11 cellular contexts compared by ENCODE assay signal in the genomic region with DNA sequence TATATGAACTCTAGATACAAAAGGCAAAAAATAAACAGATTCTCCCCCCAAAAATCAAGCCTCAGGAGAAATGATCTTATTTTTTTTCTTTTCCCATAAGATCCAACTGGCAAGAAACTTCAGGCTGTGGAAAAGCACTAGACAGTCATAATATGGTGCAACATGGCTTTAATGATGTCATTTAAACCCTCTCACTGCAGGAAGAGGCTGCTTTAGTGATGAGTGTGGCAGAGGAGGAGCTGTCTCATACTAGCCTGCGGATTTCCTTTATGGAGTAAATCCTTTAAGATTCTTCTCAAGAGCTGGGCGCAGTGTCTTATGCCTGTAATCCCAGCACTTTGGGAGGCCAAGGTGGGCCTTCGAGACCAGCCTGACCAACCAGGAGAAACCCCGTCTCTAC.
DNase-seq lines count a peak whose midpoint lies in the region; ATAC-seq, FAIRE-seq and TF ChIP-seq lines count a peak whose summit lies in the region.
"Had no signal": no experiment of that assay in that cellular context is flagged by ENCODE, and none has a peak within 500 bp of the region (broad histone marks: within the 10 kb centered on the region; RNA-seq: fewer than 3 reads in every experiment).

No MANE protein-coding gene starts in this region.

- peak overlapping the region; percentile 7 for H3K4me2 ChIP-seq in astrocyte (ENCODE audit: low read length)

- peak overlapping the region; percentile 86 for H3K27ac ChIP-seq in astrocyte (ENCODE audit: low read depth, low read length)
- no peak overlapping the region for H3K27ac ChIP-seq in left ventricle myocardium inferior (replicated peaks)

- TF ChIP-seq CTCF in astrocyte (IDR thresholded peaks at IDR 0.05; ENCODE audit: insufficient read depth, low read depth, low read length), result no peak
- no peak for TF ChIP-seq CTCF in kidney epithelial cell (IDR thresholded peaks at IDR 0.05; ENCODE audit: insufficient read depth, low read length, poor library complexity, severe bottlenecking)
- no peak for TF ChIP-seq CTCF in left ventricle myocardium inferior (IDR thresholded peaks at IDR 0.05; ENCODE audit: borderline replicate concordance)

- H3K4me3 ChIP-seq in astrocyte (ENCODE audit: insufficient read depth, low read depth, low read length) (no peak overlapping the region), kidney epithelial cell (ENCODE audit: low read depth, low read length) (no peak overlapping the region), left ventricle myocardium inferior (no peak overlapping the region)

- no peaks in the 10 kb centered on the region for H3K36me3 Mint-ChIP-seq in astrocyte (ENCODE audit: low read depth, unreplicated experiment)

- H3K4me3 Mint-ChIP-seq in astrocyte (ENCODE audit: unreplicated experiment), result peak overlapping the region; percentile 24
- H3K4me3 Mint-ChIP-seq: activated CD4-positive, alpha-beta memory T cell treated with anti-CD3 and anti-CD28 coated beads for 36 hours; nephron had no signal

- intact Hi-C loops in left ventricle myocardium inferior (cut with micrococcal nuclease), result no loop called here

- H3K27me3 Mint-ChIP-seq in astrocyte (ENCODE audit: low read depth, unreplicated experiment), result no peaks in the 10 kb centered on the region
- H3K27me3 Mint-ChIP-seq: activated CD4-positive, alpha-beta memory T cell treated with anti-CD3 and anti-CD28 coated beads for 36 hours had no signal

- H3K79me2 ChIP-seq in astrocyte (ENCODE audit: insufficient read depth, low read length), result no peaks in the 10 kb centered on the region

- no peak overlapping the region for H2AFZ ChIP-seq in astrocyte (ENCODE audit: low read depth, low read length)

- no peaks in the 10 kb centered on the region for H3K27me3 ChIP-seq in astrocyte (ENCODE audit: insufficient read depth, low read length)
- no peaks in the 10 kb centered on the region for H3K27me3 ChIP-seq in kidney epithelial cell (ENCODE audit: control insufficient read depth, insufficient read depth, low read length)
- H3K27me3 ChIP-seq in left ventricle myocardium inferior (ENCODE audit: low read depth), result no peaks in the 10 kb centered on the region

- H3K36me3 ChIP-seq in astrocyte (ENCODE audit: insufficient read depth, low read length), result no peaks in the 10 kb centered on the region
- H3K36me3 ChIP-seq in kidney epithelial cell (ENCODE audit: control insufficient read depth, insufficient read depth, low read length), result no peaks in the 10 kb centered on the region
- H3K36me3 ChIP-seq in left ventricle myocardium inferior, result no peaks in the 10 kb centered on the region

- H3K4me1 ChIP-seq in astrocyte (ENCODE audit: insufficient read depth, low read length) (peaks cover 8% of the 10 kb centered on the region), left ventricle myocardium inferior (peaks cover 24% of the 10 kb centered on the region)

- H3K27ac Mint-ChIP-seq in astrocyte (ENCODE audit: unreplicated experiment), result peak overlapping the region; percentile 95
- H3K27ac Mint-ChIP-seq: activated CD4-positive, alpha-beta memory T cell treated with anti-CD3 and anti-CD28 coated beads for 36 hours; nephron had no signal

- no peak for ATAC-seq in HG03432 (IDR thresholded peaks at IDR 0.05; ENCODE audit: unreplicated experiment)

- no peak for FAIRE-seq in HTR-8/SVneo (lab: Jason Lieb, UNC)
- FAIRE-seq in astrocyte (lab: Jason Lieb, UNC), result peak; percentile 87

- DNase-seq in AG08395 (ENCODE audit: low spot score) (peak; percentile 93), HTR-8/SVneo (ENCODE audit: insufficient read length, low spot score) (peak; percentile 78), astrocyte (ENCODE audit: low read depth) (peak; percentile 97), kidney epithelial cell (ENCODE audit: low read depth) (peak; percentile 63), left ventricle myocardium inferior (no peak), LoVo (ENCODE audit: low spot score) (no peak)
- no peak for DNase-seq in activated effector memory CD4-positive, alpha-beta T cell treated with Interleukin-2 at 50 U/mL for 16 hours
- DNase-seq: activated CD4-positive, alpha-beta memory T cell treated with anti-CD3 and anti-CD28 coated beads for 36 hours; SIG-M5 had no signal

- H3K9me3 Mint-ChIP-seq in astrocyte (ENCODE audit: unreplicated experiment), result peaks cover 4% of the 10 kb centered on the region

- H3K9me3 ChIP-seq in astrocyte (ENCODE audit: insufficient read depth, low read depth, low read length), result no peaks in the 10 kb centered on the region
- peaks cover 6% of the 10 kb centered on the region for H3K9me3 ChIP-seq in left ventricle myocardium inferior (replicated peaks)

- H3K9ac ChIP-seq in astrocyte (ENCODE audit: low read length), result peak overlapping the region; percentile 46

- peaks cover 21% of the 10 kb centered on the region for H3K4me1 Mint-ChIP-seq in astrocyte (ENCODE audit: low read depth, unreplicated experiment)

- H4K20me1 ChIP-seq in astrocyte (ENCODE audit: insufficient read depth, low read length), result no peaks in the 10 kb centered on the region

Comparison
In these comparisons a context has a peak if more than half of its experiments do, and no peak if none do; other contexts are left out.
1. DNase-seq: peak in AG08395 (single experiment), HTR-8/SVneo (single experiment), astrocyte (single experiment) and kidney epithelial cell (single experiment); none in left ventricle myocardium inferior (single experiment), LoVo (single experiment) and activated effector memory CD4-positive, alpha-beta T cell treated with Interleukin-2 at 50 U/mL for 16 hours (single experiment).